Comparison of ENCODE assay signal across 24 cellular contexts in genomic region chr15:67803996-67804843, GRCh38. TPM values are rescaled to one million over a fixed set of nuclear protein-coding genes. Genes with fewer than 3 reads are reported as not detected.
DNase-seq lines count a peak whose midpoint lies in the region; ATAC-seq, FAIRE-seq and TF ChIP-seq lines count a peak whose summit lies in the region.
"Had no signal": no experiment of that assay in that cellular context is flagged by ENCODE, and none has a peak within 500 bp of the region (broad histone marks: within the 10 kb centered on the region; RNA-seq: fewer than 3 reads in every experiment).

No MANE protein-coding gene starts in this region.

- in situ Hi-C loops in ACHN (cut with HindIII; ENCODE audit: low pct_ligation_motif_present, low pct_unique_long_range_greater_than_20kb, low sequenced_read_pairs): no loop called here

- CTCF ChIA-PET in WTC11 (lab: Charles Lee): interaction anchor here (1.2 to 1.7 kb wide), 2 partner anchors 17 to 191 kb away, joined by 3 read pairs; no protein-coding TSS in a partner anchor

- H3K27ac ChIP-seq in HUES6 (ENCODE audit: low read depth, low read length) (no peak overlapping the region), kidney (ENCODE audit: low read depth in 2 of 2, low read length in 2 of 2) (no peak overlapping the region), spleen (no peak overlapping the region)
- H3K27ac ChIP-seq: C4-2B, heart left ventricle, HL-60, Peyer's patch had no signal

- peaks cover 36% of the 10 kb centered on the region for H3K4me1 Mint-ChIP-seq in WTC11

- intact Hi-C loops in kidney (cut with DNase I): no loop called here
- intact Hi-C loops in spleen (cut with DNase I; ENCODE audit: low total_unique reads): no loop called here

- FAIRE-seq in kidney (lab: Jason Lieb, UNC): no peak
- FAIRE-seq: GM12891, keratinocyte had no signal

- H3K36me3 ChIP-seq in HUES6 (ENCODE audit: control insufficient read depth, insufficient read depth, low read length) (no peaks in the 10 kb centered on the region), kidney (ENCODE audit: control insufficient read depth in 1 of 2, insufficient read depth in 2 of 2, low read length in 2 of 2) (peaks cover 0 to 3% of the 10 kb centered on the region in 2 donors), spleen (peaks cover 0 to 63% (median 5%) of the 10 kb centered on the region in 6 donors)
- H3K36me3 ChIP-seq: Peyer's patch, thyroid gland had no signal

- 82 to 90% (median 86%) methylated on average over 15 to 27 of the region's 27 CpGs for WGBS in spleen, 5 donors

- H3K4me1 ChIP-seq in HUES6 (ENCODE audit: control insufficient read depth, insufficient read depth, low read length) (peaks cover 38% of the 10 kb centered on the region), kidney (ENCODE audit: control insufficient read depth in 1 of 2, insufficient read depth in 1 of 2, low read depth in 1 of 2, low read length in 2 of 2) (peaks cover 0 to 6% of the 10 kb centered on the region in 2 donors), spleen (peaks cover 0 to 8% (median 3%) of the 10 kb centered on the region in 6 donors)
- H3K4me1 ChIP-seq: Peyer's patch had no signal

- ATAC-seq in WTC11 (peak; percentile 82), HG03045 (IDR thresholded peaks at IDR 0.05; ENCODE audit: unreplicated experiment) (no peak)
- ATAC-seq: SK-N-SH treated with all-trans-retinoic acid at 6 μM for 48 hours had no signal

- no peak overlapping the region for H3K27ac Mint-ChIP-seq in WTC11

- no peak overlapping the region for H3K4me3 Mint-ChIP-seq in WTC11

- no peaks in the 10 kb centered on the region for H3K36me3 Mint-ChIP-seq in WTC11

- no peak overlapping the region; the same call in 1 of the 2 replicates for H3K4me3 ChIP-seq in HUES6 (ENCODE audit: low read depth, low read length)
- no peak overlapping the region for H3K4me3 ChIP-seq in kidney (ENCODE audit: low read length in 2 of 2)
- no peak overlapping the region for H3K4me3 ChIP-seq in spleen
- H3K4me3 ChIP-seq: heart left ventricle, Peyer's patch, thyroid gland had no signal

- H3K9ac ChIP-seq in HUES6 (ENCODE audit: low read length) (peak overlapping the region; percentile 32), kidney (ENCODE audit: low read length in 2 of 2) (no peak overlapping the region)

- H3K9me3 Mint-ChIP-seq in WTC11: no peaks in the 10 kb centered on the region

- TF ChIP-seq POLR2A in spleen (IDR thresholded peaks at IDR 0.05): no peak

- TF ChIP-seq CTCF in WTC11 (IDR thresholded peaks at IDR 0.05) (no peak), kidney (IDR thresholded peaks at IDR 0.05; ENCODE audit: borderline replicate concordance, extremely low read depth, insufficient read depth) (no peak), spleen (IDR thresholded peaks at IDR 0.05 in 8 of 11, conservative IDR thresholded peaks at IDR 0.05 in 3 of 11) (no peak)

- POLR2A ChIA-PET in WTC11 (lab: Charles Lee): interaction anchor here (1.4 kb wide), 1 partner anchor 16 kb away, joined by 3 read pairs; no protein-coding TSS in a partner anchor

- no peaks in the 10 kb centered on the region for H3K27me3 ChIP-seq in HUES6 (ENCODE audit: control insufficient read depth, insufficient read depth, low read length)
- H3K27me3 ChIP-seq in spleen (replicated peaks in 1 of 7): no peaks in the 10 kb centered on the region
- H3K27me3 ChIP-seq: heart left ventricle, Peyer's patch, thyroid gland had no signal

- DNase-seq in WTC11 (ENCODE audit: low spot score) (peak; percentile 73), kidney (peak; percentile 67), spleen (peak; percentile 67), MV-4-11 (lab: John Stamatoyannopoulos, UW) (no peak), ACHN (no peak)
- DNase-seq in activated CD4-positive, CD25-positive, alpha-beta regulatory T cell (lab: John Stamatoyannopoulos, UW): no peak
- DNase-seq: activated CD4-positive, alpha-beta T cell treated with anti-CD3 and anti-CD28 coated beads for 4 hours; activated CD8-positive, alpha-beta memory T cell treated with anti-CD3 and anti-CD28 coated beads, Interleukin-2, amount 50 U/mL, for 48 hours; DMS 273 treated with DMSO at 0.1 percent for 48 hours; heart left ventricle; KBM-7; NCI-H1048; NCI-H2107; NCI-H774 had no signal

- H3K9me3 ChIP-seq in HUES6 (ENCODE audit: control insufficient read depth, insufficient read depth, low read depth, low read length): no peaks in the 10 kb centered on the region
- H3K9me3 ChIP-seq in kidney (ENCODE audit: control insufficient read depth in 1 of 2, low read length in 2 of 2): no peaks in the 10 kb centered on the region
- no peaks in the 10 kb centered on the region for H3K9me3 ChIP-seq in spleen
- H3K9me3 ChIP-seq: heart left ventricle, Peyer's patch, thyroid gland had no signal

- no peaks in the 10 kb centered on the region; the same call in 1 of the 2 replicates for H3K27me3 Mint-ChIP-seq in WTC11 (ENCODE audit: low read depth)

TF ChIP-seq in WTC11, 78 proteins besides CTCF, POLR2A, EP300 and RAD21 (continues in another document):
- TF ChIP-seq ZNF532 (CRISPR knock-in tag; IDR thresholded peaks at IDR 0.05; ENCODE audit: borderline replicate concordance) (no peak), GABPB1 (CRISPR knock-in tag; IDR thresholded peaks at IDR 0.05) (no peak), GTF2I (CRISPR knock-in tag; conservative IDR thresholded peaks at IDR 0.05) (no peak), IRF2 (CRISPR knock-in tag; IDR thresholded peaks at IDR 0.05; ENCODE audit: borderline replicate concordance, low read depth) (no peak), TEAD4 (CRISPR knock-in tag; IDR thresholded peaks at IDR 0.05) (no peak), ATF3 (CRISPR knock-in tag; conservative IDR thresholded peaks at IDR 0.05) (no peak), SMAD3 (CRISPR knock-in tag; IDR thresholded peaks at IDR 0.05; ENCODE audit: borderline replicate concordance) (no peak), PREB (CRISPR knock-in tag; IDR thresholded peaks at IDR 0.05; ENCODE audit: borderline replicate concordance) (no peak), NFYB (CRISPR knock-in tag; conservative IDR thresholded peaks at IDR 0.05; ENCODE audit: low read depth) (no peak), ZNF317 (CRISPR knock-in tag; IDR thresholded peaks at IDR 0.05; ENCODE audit: borderline replicate concordance, low read depth) (0 out of 2 replicates have a peak, but pooled peaks have one; percentile 14), ZNF121 (CRISPR knock-in tag; IDR thresholded peaks at IDR 0.05) (no peak), TP53 (CRISPR knock-in tag; IDR thresholded peaks at IDR 0.05) (no peak), FOXJ3 (CRISPR knock-in tag; IDR thresholded peaks at IDR 0.05; ENCODE audit: borderline replicate concordance) (no peak), SP1 (CRISPR knock-in tag; conservative IDR thresholded peaks at IDR 0.05) (peak; percentile 36; the same call in 1 of the 2 replicates), CREM (CRISPR knock-in tag; IDR thresholded peaks at IDR 0.05) (no peak)

RNA-seq across cellular contexts. Expression of gene SKOR1, which starts 21.1 kb away (rescaled TPM):
- 0.09 to 0.22 TPM (median 0.11 TPM) in 3 replicates for total RNA-seq in WTC11 (2021)
- total RNA-seq in kidney: 0.57 TPM
- polyA plus RNA-seq in kidney (ENCODE audit: insufficient read depth, low read depth, low replicate concordance): 0.22 TPM
- total RNA-seq in spleen: 1 to 10 TPM in 1 of 7 donors, under 1 TPM in 6; 0.17 to 1.1 (median 0.57) TPM
- polyA plus RNA-seq in spleen: under 1 TPM; 0.06 to 0.29 (median 0.20) TPM

RNA-seq across cellular contexts. Expression of gene RNU6-1, which starts 35.6 kb away (rescaled TPM):
- not detected in 3 replicates for total RNA-seq in WTC11 (2021)
- not detected for total RNA-seq in kidney
- not detected for polyA plus RNA-seq in kidney (ENCODE audit: insufficient read depth, low read depth, low replicate concordance)
- total RNA-seq in spleen: not detected
- not detected for polyA plus RNA-seq in spleen
- total RNA-seq: fibroblast of lung, heart left ventricle, Peyer's patch, thyroid gland had no signal
- polyA plus RNA-seq: fibroblast of lung, heart left ventricle, keratinocyte had no signal

Comparison
In these comparisons a context has a peak if more than half of its experiments do, and no peak if none do; other contexts are left out.
1. DNase-seq: peak in WTC11 (single experiment), kidney (single experiment) and spleen (single experiment); none in MV-4-11 (single experiment), ACHN (single experiment) and activated CD4-positive, CD25-positive, alpha-beta regulatory T cell (0 of 4).